Comparison of ENCODE assay signal across 16 cellular contexts in the genomic region with DNA sequence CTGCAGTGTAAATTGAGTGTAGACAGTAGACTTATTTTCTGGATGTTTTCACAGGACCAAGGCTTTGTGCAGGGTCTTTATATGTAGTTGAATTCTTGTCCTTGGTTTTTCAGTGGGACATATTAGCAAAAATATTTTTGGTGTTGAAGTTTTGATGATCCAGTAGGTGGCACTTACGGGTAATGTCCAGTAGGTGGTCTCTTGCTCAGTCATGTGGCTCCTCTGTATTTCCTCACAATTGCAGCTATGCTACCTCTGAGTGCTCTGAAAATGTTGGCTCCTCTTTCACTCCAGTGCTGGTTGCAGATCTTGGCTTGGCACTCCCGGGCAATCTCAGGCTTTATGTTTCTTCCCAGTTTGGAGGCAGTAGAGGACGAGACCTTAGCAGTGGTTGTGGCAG.
DNase-seq lines count a peak whose midpoint lies in the region; ATAC-seq, FAIRE-seq and TF ChIP-seq lines count a peak whose summit lies in the region.
"Had no signal": no experiment of that assay in that cellular context is flagged by ENCODE, and none has a peak within 500 bp of the region (broad histone marks: within the 10 kb centered on the region; RNA-seq: fewer than 3 reads in every experiment).

No MANE protein-coding gene starts in this region.

- H3K27ac Mint-ChIP-seq in MCF 10A (ENCODE audit: low read depth, unreplicated experiment) (no peak overlapping the region), type B pancreatic cell (no peak overlapping the region)
- H3K27ac Mint-ChIP-seq in activated T-cell treated with anti-CD3 and anti-CD28 coated beads, Interleukin-2, amount 50 U/mL, for 72 hours, result no peak overlapping the region
- H3K27ac Mint-ChIP-seq: activated CD4-positive, alpha-beta memory T cell treated with anti-CD3 and anti-CD28 coated beads for 36 hours; dendritic cell treated with granulocyte-macrophage colony-stimulating factor and Interleukin-4, amounts not matched to agents 40 ng/mL and 50 ng/mL, for 4 days; T-helper 1 cell treated with Interleukin-12 subunit alpha and Interleukin-12 subunit beta and Interleukin-4 antibody, amounts not matched to agents 30 μg/mL and 1 μg/mL, for 36 hours had no signal

- H3K27me3 Mint-ChIP-seq in MCF 10A (ENCODE audit: insufficient read depth, unreplicated experiment) (peaks cover 88% of the 10 kb centered on the region), type B pancreatic cell (no peaks in the 10 kb centered on the region)
- H3K27me3 Mint-ChIP-seq in activated T-cell treated with anti-CD3 and anti-CD28 coated beads, Interleukin-2, amount 50 U/mL, for 72 hours (ENCODE audit: low read depth), result peaks cover 39% of the 10 kb centered on the region
- H3K27me3 Mint-ChIP-seq: activated CD4-positive, alpha-beta memory T cell treated with anti-CD3 and anti-CD28 coated beads for 36 hours; dendritic cell treated with granulocyte-macrophage colony-stimulating factor and Interleukin-4, amounts not matched to agents 40 ng/mL and 50 ng/mL, for 4 days had no signal

- H3K79me2 ChIP-seq in OCI-LY3 (ENCODE audit: low read length), result no peaks in the 10 kb centered on the region

- H3K4me1 ChIP-seq in breast epithelium (no peaks in the 10 kb centered on the region), OCI-LY3 (ENCODE audit: low read length) (no peaks in the 10 kb centered on the region), small intestine (ENCODE audit: control insufficient read depth in 2 of 2, insufficient read depth in 1 of 2, low read depth in 1 of 2, low read length in 1 of 2) (no peaks in the 10 kb centered on the region), colonic mucosa (no peaks in the 10 kb centered on the region)
- H3K4me1 ChIP-seq: right atrium auricular region had no signal

- no peak overlapping the region for H3K4me2 ChIP-seq in OCI-LY3 (ENCODE audit: low read length)

- H3K4me3 Mint-ChIP-seq in MCF 10A (ENCODE audit: unreplicated experiment) (no peak overlapping the region), type B pancreatic cell (no peak overlapping the region)
- H3K4me3 Mint-ChIP-seq in activated T-cell treated with anti-CD3 and anti-CD28 coated beads, Interleukin-2, amount 50 U/mL, for 72 hours, result no peak overlapping the region
- H3K4me3 Mint-ChIP-seq: activated CD4-positive, alpha-beta memory T cell treated with anti-CD3 and anti-CD28 coated beads for 36 hours; dendritic cell treated with granulocyte-macrophage colony-stimulating factor and Interleukin-4, amounts not matched to agents 40 ng/mL and 50 ng/mL, for 4 days; T-helper 1 cell treated with Interleukin-12 subunit alpha and Interleukin-12 subunit beta and Interleukin-4 antibody, amounts not matched to agents 30 μg/mL and 1 μg/mL, for 36 hours had no signal

- H3K27me3 ChIP-seq in breast epithelium (peaks cover 0 to 35% of the 10 kb centered on the region in 2 donors), OCI-LY3 (ENCODE audit: low read depth, low read length) (no peaks in the 10 kb centered on the region), small intestine (ENCODE audit: control insufficient read depth in 2 of 2, insufficient read depth in 2 of 2, low read length in 2 of 2) (no peaks in the 10 kb centered on the region), colonic mucosa (no peaks in the 10 kb centered on the region)
- H3K27me3 ChIP-seq: right atrium auricular region had no signal

- no peak for FAIRE-seq in small intestine (lab: Jason Lieb, UNC)
- FAIRE-seq: G401.6 had no signal

- ATAC-seq in activated T-cell treated with anti-CD3 and anti-CD28 coated beads, Interleukin-2, amount 50 U/mL, for 72 hours (replicated peaks in 1 of 2), result no peak

- H3K36me3 ChIP-seq in breast epithelium, result no peaks in the 10 kb centered on the region
- H3K36me3 ChIP-seq in OCI-LY3 (replicated peaks; ENCODE audit: low read depth, low read length), result no peaks in the 10 kb centered on the region
- H3K36me3 ChIP-seq in small intestine (ENCODE audit: control insufficient read depth in 2 of 2, insufficient read depth in 2 of 2, low read length in 2 of 2), result no peaks in the 10 kb centered on the region
- H3K36me3 ChIP-seq in colonic mucosa, result no peaks in the 10 kb centered on the region
- H3K36me3 ChIP-seq: right atrium auricular region, thoracic aorta had no signal

- H3K4me1 Mint-ChIP-seq in MCF 10A (ENCODE audit: insufficient read depth, unreplicated experiment), result no peaks in the 10 kb centered on the region
- no peaks in the 10 kb centered on the region for H3K4me1 Mint-ChIP-seq in type B pancreatic cell (ENCODE audit: unreplicated experiment)
- H3K4me1 Mint-ChIP-seq in activated T-cell treated with anti-CD3 and anti-CD28 coated beads, Interleukin-2, amount 50 U/mL, for 72 hours (ENCODE audit: low read depth), result no peaks in the 10 kb centered on the region

- H3K9me3 Mint-ChIP-seq in MCF 10A (ENCODE audit: unreplicated experiment) (no peaks in the 10 kb centered on the region), type B pancreatic cell (no peaks in the 10 kb centered on the region)
- peaks cover 0 to 12% of the 10 kb centered on the region in 2 donors for H3K9me3 Mint-ChIP-seq in activated T-cell treated with anti-CD3 and anti-CD28 coated beads, Interleukin-2, amount 50 U/mL, for 72 hours
- H3K9me3 Mint-ChIP-seq: dendritic cell treated with granulocyte-macrophage colony-stimulating factor and Interleukin-4, amounts not matched to agents 40 ng/mL and 50 ng/mL, for 4 days had no signal

- no peak overlapping the region for H2AFZ ChIP-seq in OCI-LY3 (ENCODE audit: low read depth, low read length)

- BruUV-seq in MCF 10A (replicated peaks; lab: Mats Ljungman, UMichigan), result no TSS peak

- no peaks in the 10 kb centered on the region for H4K20me1 ChIP-seq in OCI-LY3 (ENCODE audit: insufficient read depth, low read length)

- DNase-seq in MCF 10A (ENCODE audit: unreplicated experiment) (peak; percentile 14), breast epithelium (ENCODE audit: low spot score in 2 of 2) (no peak), fibroblast of gingiva (ENCODE audit: low read depth) (peak; percentile 1), type B pancreatic cell (ENCODE audit: extremely low spot score, unreplicated experiment) (no peak), small intestine (no peak), colonic mucosa (no peak)
- no peak for DNase-seq in activated T-cell treated with anti-CD3 and anti-CD28 coated beads, Interleukin-2, amount 50 U/mL, for 72 hours
- DNase-seq: activated CD4-positive, alpha-beta memory T cell treated with anti-CD3 and anti-CD28 coated beads for 36 hours; activated naive CD4-positive, alpha-beta T cell treated with anti-CD3 and anti-CD28 coated beads, Interleukin-2, amount 50 U/mL, for 16 hours; NCI-H526 treated with DMSO at 0.1 percent for 48 hours had no signal

- TF ChIP-seq CTCF in MCF 10A (IDR thresholded peaks at IDR 0.05; ENCODE audit: unreplicated experiment), result no peak
- no peak for TF ChIP-seq CTCF in breast epithelium (IDR thresholded peaks at IDR 0.05)
- TF ChIP-seq CTCF in OCI-LY3 (IDR thresholded peaks at IDR 0.05; ENCODE audit: low read depth, low read length), result peak; percentile 34
- peak; percentile 60 for TF ChIP-seq CTCF in type B pancreatic cell (conservative IDR thresholded peaks at IDR 0.05)
- TF ChIP-seq CTCF in colonic mucosa (IDR thresholded peaks at IDR 0.05), result no peak

- H3K36me3 Mint-ChIP-seq in MCF 10A (ENCODE audit: insufficient read depth, unreplicated experiment), result peaks cover 6% of the 10 kb centered on the region
- no peaks in the 10 kb centered on the region for H3K36me3 Mint-ChIP-seq in type B pancreatic cell
- H3K36me3 Mint-ChIP-seq in activated T-cell treated with anti-CD3 and anti-CD28 coated beads, Interleukin-2, amount 50 U/mL, for 72 hours (ENCODE audit: insufficient read depth in 2 of 2), result peaks cover 0 to 2% of the 10 kb centered on the region in 2 donors
- H3K36me3 Mint-ChIP-seq: activated CD4-positive, alpha-beta memory T cell treated with anti-CD3 and anti-CD28 coated beads for 36 hours had no signal

- intact Hi-C loops in MCF 10A (cut with micrococcal nuclease) (no loop called here), breast epithelium (cut with DNase I; ENCODE audit: low total_unique reads) (no loop called here), colonic mucosa (cut with DNase I) (no loop called here)

- H3K9ac ChIP-seq in OCI-LY3 (ENCODE audit: low read length) (no peak overlapping the region), colonic mucosa (ENCODE audit: low read depth in 2 of 2, low read length in 2 of 2) (no peak overlapping the region)

- whole genome bisulfite sequencing in small intestine, 3 donors, result 62 to 83% (median 70%) methylated on average over 3 of the region's 3 CpGs

- TF ChIP-seq POLR2A in breast epithelium (IDR thresholded peaks at IDR 0.05), result no peak

- POLR2A ChIA-PET in MCF 10A (lab: Yijun Ruan, JAX), result no interaction called here

- H3K9me3 ChIP-seq in breast epithelium (no peaks in the 10 kb centered on the region), OCI-LY3 (ENCODE audit: insufficient read depth, low read length) (no peaks in the 10 kb centered on the region), small intestine (ENCODE audit: control insufficient read depth, low read depth) (no peaks in the 10 kb centered on the region), colonic mucosa (no peaks in the 10 kb centered on the region)
- H3K9me3 ChIP-seq: right atrium auricular region, thoracic aorta had no signal

- CTCF ChIA-PET in MCF 10A (lab: Yijun Ruan, JAX), result no interaction called here

- no peak overlapping the region for H3K27ac ChIP-seq in breast epithelium
- no peak overlapping the region for H3K27ac ChIP-seq in OCI-LY3 (ENCODE audit: low read length)
- no peak overlapping the region for H3K27ac ChIP-seq in small intestine (ENCODE audit: low read depth in 1 of 2, low read length in 1 of 2)
- H3K27ac ChIP-seq in colonic mucosa, result no peak overlapping the region
- H3K27ac ChIP-seq: right atrium auricular region, thoracic aorta had no signal

- no peak overlapping the region for H3K4me3 ChIP-seq in breast epithelium
- no peak overlapping the region for H3K4me3 ChIP-seq in OCI-LY3 (ENCODE audit: low read length)
- no peak overlapping the region for H3K4me3 ChIP-seq in small intestine (ENCODE audit: low read depth in 1 of 2, low read length in 2 of 2)
- no peak overlapping the region for H3K4me3 ChIP-seq in colonic mucosa
- H3K4me3 ChIP-seq: right atrium auricular region, thoracic aorta had no signal

Comparison
In these comparisons a context has a peak if more than half of its experiments do, and no peak if none do; other contexts are left out.
1. DNase-seq: peak in MCF 10A (single experiment) and fibroblast of gingiva (single experiment); none in breast epithelium (0 of 2), type B pancreatic cell (single experiment), activated T-cell treated with anti-CD3 and anti-CD28 coated beads, Interleukin-2, amount 50 U/mL, for 72 hours (0 of 2), small intestine (single experiment) and colonic mucosa (single experiment).
2. CTCF ChIP-seq: peak in OCI-LY3 (single experiment) and type B pancreatic cell (single experiment); none in MCF 10A (single experiment), breast epithelium (0 of 3) and colonic mucosa (single experiment).